ENCODE assay signal across 1 cellular context in the genomic region with DNA sequence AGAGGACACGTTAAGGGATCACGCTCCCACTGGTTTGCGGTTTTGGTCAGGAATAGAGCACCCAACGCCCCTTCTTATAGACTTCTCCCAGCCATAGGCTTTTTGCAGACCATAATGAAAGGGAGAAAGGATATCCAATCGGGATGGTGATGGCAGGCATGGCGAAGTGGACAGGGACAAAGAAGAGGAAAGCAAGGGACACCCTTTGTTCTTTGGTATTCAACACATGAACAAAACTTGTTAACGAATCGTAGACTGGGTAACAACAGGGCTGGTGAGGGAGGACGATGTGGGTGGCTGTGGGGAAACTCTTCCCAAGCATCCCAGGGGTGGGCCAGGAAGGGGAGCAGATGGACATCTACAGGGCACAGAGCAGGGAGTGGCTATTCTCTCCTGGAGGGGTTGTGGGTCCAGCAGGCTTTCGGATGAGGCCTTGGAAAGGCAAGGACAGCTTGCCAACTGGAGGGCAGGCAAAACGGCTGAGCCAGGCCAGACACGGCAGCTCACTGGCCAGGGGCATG.
TF ChIP-seq lines count a peak whose summit lies in the region.

No MANE protein-coding gene starts in this region.

TF ChIP-seq in K562, 482 proteins besides CTCF, POLR2A, EP300 and RAD21:
- TF ChIP-seq PHF21A (IDR thresholded peaks at IDR 0.05; ENCODE audit: borderline replicate concordance, low read depth): 0 out of 2 replicates have a peak, but pooled peaks have one; percentile 26
- TF ChIP-seq ERF (CRISPR knock-in tag; IDR thresholded peaks at IDR 0.05): no peak
- TF ChIP-seq MTF1 (CRISPR knock-in tag; IDR thresholded peaks at IDR 0.05; ENCODE audit: borderline replicate concordance): 0 out of 2 replicates have a peak, but pooled peaks have one; percentile 41
